In genomic region chr2:164868563-164869419, GRCh38 we compare ENCODE assay signal across 17 cellular contexts. TPM values are rescaled to one million over a fixed set of nuclear protein-coding genes. Genes with fewer than 3 reads are reported as not detected.
DNase-seq lines count a peak whose midpoint lies in the region; ATAC-seq and TF ChIP-seq lines count a peak whose summit lies in the region.
"Had no signal": no experiment of that assay in that cellular context is flagged by ENCODE, and none has a peak within 500 bp of the region (broad histone marks: within the 10 kb centered on the region; RNA-seq: fewer than 3 reads in every experiment).

No MANE protein-coding gene starts in this region.

- intact Hi-C loops in mucosa of descending colon (cut with DNase I, micrococcal nuclease), result no loop called here

- H3K36me3 ChIP-seq in subcutaneous abdominal adipose tissue (ENCODE audit: control insufficient read depth in 5 of 5, insufficient read depth in 5 of 5, low read length in 5 of 5), result no peaks in the 10 kb centered on the region
- H3K36me3 ChIP-seq in mucosa of descending colon (ENCODE audit: low read depth), result no peaks in the 10 kb centered on the region
- H3K36me3 ChIP-seq: thoracic aorta had no signal

- no peak for TF ChIP-seq CTCF in mucosa of descending colon (IDR thresholded peaks at IDR 0.05)

- H3K4me3 ChIP-seq in subcutaneous abdominal adipose tissue (ENCODE audit: low read depth in 1 of 5, low read length in 5 of 5) (no peak overlapping the region), mucosa of descending colon (no peak overlapping the region)
- H3K4me3 ChIP-seq: thoracic aorta had no signal

- DNase-seq in DMS53 (lab: John Stamatoyannopoulos, UW), result peak; percentile 12
- no peak for DNase-seq in DMS53 treated with DMSO at 0.1 percent for 48 hours (lab: John Stamatoyannopoulos, UW; ENCODE audit: unreplicated experiment)
- peak; percentile 75 for DNase-seq in NCI-H2171 treated with DMSO at 0.1 percent for 48 hours (lab: John Stamatoyannopoulos, UW)
- DNase-seq in fibroblast of the conjunctiva (ENCODE audit: low read depth), result peak; percentile 17
- no peak for DNase-seq in effector CD8-positive, alpha-beta T cell (lab: John Stamatoyannopoulos, UW)
- no peak for DNase-seq in mucosa of descending colon
- no peak for DNase-seq in GOT3 (lab: John Stamatoyannopoulos, UW)
- DNase-seq: 8988T; activated CD4-positive, alpha-beta T cell treated with anti-CD3 and anti-CD28 coated beads, Interleukin-2, amount 50 U/mL, for 4 hours; mammary epithelial cell; NCI-H226; right cardiac atrium; stimulated activated CD4-positive, alpha-beta T cell treated with anti-CD3 and anti-CD28 coated beads, Interleukin-1b, Interleukin-23, amount 100 ng/mL, for 48 hours had no signal

- H3K4me1 ChIP-seq in subcutaneous abdominal adipose tissue (ENCODE audit: control insufficient read depth in 5 of 5, insufficient read depth in 5 of 5, low read length in 5 of 5) (peaks cover 0 to 23% (median 15%) of the 10 kb centered on the region in 5 donors), mucosa of descending colon (ENCODE audit: low read depth) (no peaks in the 10 kb centered on the region)

- H3K9me3 ChIP-seq in subcutaneous abdominal adipose tissue (ENCODE audit: control insufficient read depth in 5 of 5, low read length in 5 of 5) (no peaks in the 10 kb centered on the region), mucosa of descending colon (no peaks in the 10 kb centered on the region)
- H3K9me3 ChIP-seq: thoracic aorta had no signal

- peak overlapping the region; percentile 6 for H3K27ac ChIP-seq in subcutaneous abdominal adipose tissue (ENCODE audit: low read depth, low read length)
- H3K27ac ChIP-seq: thoracic aorta had no signal

- no peaks in the 10 kb centered on the region for H3K27me3 ChIP-seq in subcutaneous abdominal adipose tissue (ENCODE audit: control insufficient read depth in 5 of 5, insufficient read depth in 4 of 5, low read length in 5 of 5)

- peak overlapping the region in 1 of 5 donors; percentile 20 for H3K9ac ChIP-seq in subcutaneous abdominal adipose tissue (ENCODE audit: low read length in 5 of 5)

- no peak for ATAC-seq in mucosa of descending colon
- ATAC-seq: right cardiac atrium, SK-N-SH treated with all-trans-retinoic acid at 6 μM for 48 hours had no signal

RNA-seq across cellular contexts. Expression of gene COBLL1, which starts 27.2 kb away (rescaled TPM):
- 10 to 100 TPM; 19.5 to 30.0 (median 26.1) TPM for total RNA-seq in mucosa of descending colon
- total RNA-seq: G401 had no signal

Comparison
In these comparisons a context has a peak if more than half of its experiments do, and no peak if none do; other contexts are left out.
1. DNase-seq: peak in DMS53 (single experiment), NCI-H2171 treated with DMSO at 0.1 percent for 48 hours (single experiment) and fibroblast of the conjunctiva (single experiment); none in DMS53 treated with DMSO at 0.1 percent for 48 hours (single experiment), effector CD8-positive, alpha-beta T cell (single experiment), mucosa of descending colon (0 of 3) and GOT3 (single experiment).